In the genomic region with DNA sequence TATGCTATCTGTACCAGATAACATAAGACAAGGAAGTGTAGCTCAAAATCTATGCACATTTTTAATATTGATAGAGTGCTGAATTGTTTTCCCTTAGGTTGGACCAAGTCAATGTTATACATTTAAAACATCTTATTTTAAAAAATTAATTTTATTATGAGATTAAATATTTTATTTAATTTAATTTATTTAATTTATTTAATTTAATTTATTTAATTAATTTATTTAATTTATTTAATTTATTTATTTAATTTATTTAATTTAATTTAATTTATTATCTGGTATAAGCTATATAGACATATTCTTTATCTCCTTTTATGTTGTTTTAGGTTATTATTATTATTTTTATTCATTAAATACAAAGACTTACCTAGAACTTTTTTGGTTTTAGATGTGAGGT, we compare ENCODE assay signal across 20 cellular contexts.
DNase-seq lines count a peak whose midpoint lies in the region; ATAC-seq, FAIRE-seq and TF ChIP-seq lines count a peak whose summit lies in the region.
"Had no signal": no experiment of that assay in that cellular context is flagged by ENCODE, and none has a peak within 500 bp of the region (broad histone marks: within the 10 kb centered on the region; RNA-seq: fewer than 3 reads in every experiment).

No MANE protein-coding gene starts in this region.

- H3K4me3 Mint-ChIP-seq in WTC11: no peak overlapping the region
- H3K4me3 Mint-ChIP-seq in H9: no peak overlapping the region
- H3K4me3 Mint-ChIP-seq: CD4-positive, alpha-beta memory T cell; HFFc6 had no signal

- no peak overlapping the region for H2BK20ac ChIP-seq in H9 (ENCODE audit: low read depth, low read length, poor library complexity, severe bottlenecking)

- FAIRE-seq in G401.6 (lab: Jason Lieb, UNC): peak; percentile 92
- FAIRE-seq in frontal cortex (lab: Jason Lieb, UNC): peak; percentile 97
- peak; percentile 87 for FAIRE-seq in small intestine (lab: Jason Lieb, UNC)
- FAIRE-seq: GM12878, GM19239, H1 had no signal

- no peaks in the 10 kb centered on the region for H4K20me1 ChIP-seq in H9 (ENCODE audit: control insufficient read depth, insufficient read depth, insufficient read length)

- H3K4me3 ChIP-seq in small intestine (ENCODE audit: low read depth in 1 of 2, low read length in 2 of 2): no peak overlapping the region
- H3K4me3 ChIP-seq: GM12878, GM23248, HAP-1 had no signal

- H3K27ac Mint-ChIP-seq in WTC11 (no peak overlapping the region), H9 (no peak overlapping the region)
- H3K27ac Mint-ChIP-seq: CD4-positive, alpha-beta memory T cell; HFFc6 had no signal

- no peak overlapping the region for H4K91ac ChIP-seq in H9 (ENCODE audit: insufficient read length, low read depth, low read length)

- H2AFZ ChIP-seq in H9 (ENCODE audit: low read length): no peak overlapping the region
- H2AFZ ChIP-seq: GM23248 had no signal

- POLR2A ChIA-PET in WTC11 (lab: Charles Lee): no interaction called here

- H4K8ac ChIP-seq in H9 (replicated peaks; ENCODE audit: insufficient read length, low read depth, low read length): no peak overlapping the region

- H3K4ac ChIP-seq in H9 (ENCODE audit: low read depth, low read length): no peak overlapping the region

- H3K9me3 ChIP-seq in small intestine (ENCODE audit: control insufficient read depth, low read depth): no peaks in the 10 kb centered on the region
- H3K9me3 ChIP-seq in H9 (ENCODE audit: control insufficient read depth, low read depth, low read length): no peaks in the 10 kb centered on the region
- H3K9me3 ChIP-seq: Caco-2, HAP-1 had no signal

- H3K23ac ChIP-seq in H9 (ENCODE audit: insufficient read length, low read depth, low read length): no peak overlapping the region

- H2BK5ac ChIP-seq in H9 (ENCODE audit: insufficient read length, low read length): no peak overlapping the region

- H2AK5ac ChIP-seq in H9 (ENCODE audit: insufficient read length, low read length): no peak overlapping the region

- H2BK15ac ChIP-seq in H9 (ENCODE audit: low read depth, low read length): no peak overlapping the region

- no peak overlapping the region for H3K27ac ChIP-seq in small intestine (ENCODE audit: low read depth in 1 of 2, low read length in 1 of 2)
- H3K27ac ChIP-seq in H9 (ENCODE audit: insufficient read length, low read depth, low read length): no peak overlapping the region
- H3K27ac ChIP-seq: GM23248 had no signal

- H3K36me3 Mint-ChIP-seq in WTC11: no peaks in the 10 kb centered on the region
- H3K36me3 Mint-ChIP-seq in H9 (ENCODE audit: insufficient read depth in 1 of 3, low read depth in 3 of 3): no peaks in the 10 kb centered on the region
- H3K36me3 Mint-ChIP-seq: CD4-positive, alpha-beta memory T cell had no signal

- H3K4me1 ChIP-seq in small intestine (ENCODE audit: control insufficient read depth in 2 of 2, insufficient read depth in 1 of 2, low read depth in 1 of 2, low read length in 1 of 2) (no peaks in the 10 kb centered on the region), H9 (ENCODE audit: insufficient read depth, low read length) (no peaks in the 10 kb centered on the region)
- H3K4me1 ChIP-seq: HAP-1 had no signal

- H4K5ac ChIP-seq in H9 (ENCODE audit: insufficient read length, low read depth, low read length): no peak overlapping the region

- H3K36me3 ChIP-seq in small intestine (ENCODE audit: control insufficient read depth in 2 of 2, insufficient read depth in 2 of 2, low read length in 2 of 2): no peaks in the 10 kb centered on the region
- H3K36me3 ChIP-seq: HAP-1 had no signal

- H3K14ac ChIP-seq in H9 (ENCODE audit: insufficient read depth, low read length): no peak overlapping the region

- no peak for TF ChIP-seq CTCF in WTC11 (IDR thresholded peaks at IDR 0.05)
- TF ChIP-seq CTCF in H9 (conservative IDR thresholded peaks at IDR 0.05): no peak

- no peak overlapping the region for H2BK12ac ChIP-seq in H9 (ENCODE audit: insufficient read length, low read depth, low read length)

- peaks cover 22% of the 10 kb centered on the region for H3K4me1 Mint-ChIP-seq in WTC11
- H3K4me1 Mint-ChIP-seq in H9: peaks cover 0 to 10% of the 10 kb centered on the region in 2 experiments; a peak in 2 of 4 replicates
- H3K4me1 Mint-ChIP-seq: CD4-positive, alpha-beta memory T cell had no signal

- CTCF ChIA-PET in WTC11 (lab: Charles Lee): no interaction called here

- H3K9me3 Mint-ChIP-seq in WTC11: no peaks in the 10 kb centered on the region
- H3K9me3 Mint-ChIP-seq in H9: no peaks in the 10 kb centered on the region

- H3K18ac ChIP-seq in H9 (ENCODE audit: insufficient read length, low read depth, low read length): no peak overlapping the region

- no peak overlapping the region for H2BK120ac ChIP-seq in H9 (ENCODE audit: low read depth, low read length, poor library complexity, severe bottlenecking)

- H3K79me2 ChIP-seq in H9 (ENCODE audit: insufficient read depth, low read length): no peaks in the 10 kb centered on the region

- H3K27me3 Mint-ChIP-seq in WTC11 (ENCODE audit: low read depth) (no peaks in the 10 kb centered on the region), H9 (ENCODE audit: low read depth) (no peaks in the 10 kb centered on the region)
- H3K27me3 Mint-ChIP-seq: CD4-positive, alpha-beta memory T cell had no signal

- H3K4me2 ChIP-seq in H9 (ENCODE audit: insufficient read depth, insufficient read length, low read length): no peak overlapping the region

- H3K56ac ChIP-seq in H9 (ENCODE audit: insufficient read length, low read depth, low read length): no peak overlapping the region

- no peak overlapping the region for H3T11ph ChIP-seq in H9 (ENCODE audit: low read length)

- no peak overlapping the region for H3K9ac ChIP-seq in H9 (ENCODE audit: extremely low read depth, insufficient read length, low read length)
- H3K9ac ChIP-seq: GM23248 had no signal

- no peaks in the 10 kb centered on the region for H3K79me1 ChIP-seq in H9 (ENCODE audit: insufficient read depth, low read depth, low read length, poor library complexity, severe bottlenecking)

- DNase-seq in WTC11 (ENCODE audit: low spot score): no peak
- DNase-seq in frontal cortex (ENCODE audit: low spot score in 2 of 2): no peak
- DNase-seq in small intestine: no peak
- no peak for DNase-seq in H9
- no peak for DNase-seq in dedifferentiated amniotic fluid mesenchymal stem cell (ENCODE audit: extremely low spot score)
- DNase-seq: 8988T; C1 segment of cervical spinal cord; Caco-2; CD4-positive, alpha-beta memory T cell; DMS153; DND-41; GDM1; GM23248; HFFc6 had no signal

- H3K27me3 ChIP-seq in small intestine (ENCODE audit: control insufficient read depth in 2 of 2, insufficient read depth in 2 of 2, low read length in 2 of 2) (no peaks in the 10 kb centered on the region), H9 (ENCODE audit: insufficient read depth, low read length) (no peaks in the 10 kb centered on the region)

- no peak for ATAC-seq in WTC11
- no peak for ATAC-seq in HG02623 (IDR thresholded peaks at IDR 0.05; ENCODE audit: unreplicated experiment)
- ATAC-seq: GM12878 had no signal

- H3K23me2 ChIP-seq in H9 (ENCODE audit: insufficient read length, low read depth, low read length, poor library complexity, severe bottlenecking): no peaks in the 10 kb centered on the region

TF ChIP-seq in WTC11, 78 proteins besides CTCF, POLR2A, EP300 and RAD21:
- TF ChIP-seq IRF2 (CRISPR knock-in tag; IDR thresholded peaks at IDR 0.05; ENCODE audit: borderline replicate concordance, low read depth): no peak
- TF ChIP-seq SMAD3 (CRISPR knock-in tag; IDR thresholded peaks at IDR 0.05; ENCODE audit: borderline replicate concordance): no peak
- TF ChIP-seq HMGA2 (CRISPR knock-in tag; IDR thresholded peaks at IDR 0.05): peak; percentile 98
- TF ChIP-seq SMAD4 (CRISPR knock-in tag; IDR thresholded peaks at IDR 0.05): no peak
- no peak for TF ChIP-seq FOXJ3 (CRISPR knock-in tag; IDR thresholded peaks at IDR 0.05; ENCODE audit: borderline replicate concordance)
- TF ChIP-seq ZNF317 (CRISPR knock-in tag; IDR thresholded peaks at IDR 0.05; ENCODE audit: borderline replicate concordance, low read depth): no peak
